ENCODE assay signal across 8 cellular contexts in genomic region chr20:51022803-51023616, GRCh38. TPM values are rescaled to one million over a fixed set of nuclear protein-coding genes. Genes with fewer than 3 reads are reported as not detected.
DNase-seq lines count a peak whose midpoint lies in the region; ATAC-seq, FAIRE-seq and TF ChIP-seq lines count a peak whose summit lies in the region.

A gene with protein sequence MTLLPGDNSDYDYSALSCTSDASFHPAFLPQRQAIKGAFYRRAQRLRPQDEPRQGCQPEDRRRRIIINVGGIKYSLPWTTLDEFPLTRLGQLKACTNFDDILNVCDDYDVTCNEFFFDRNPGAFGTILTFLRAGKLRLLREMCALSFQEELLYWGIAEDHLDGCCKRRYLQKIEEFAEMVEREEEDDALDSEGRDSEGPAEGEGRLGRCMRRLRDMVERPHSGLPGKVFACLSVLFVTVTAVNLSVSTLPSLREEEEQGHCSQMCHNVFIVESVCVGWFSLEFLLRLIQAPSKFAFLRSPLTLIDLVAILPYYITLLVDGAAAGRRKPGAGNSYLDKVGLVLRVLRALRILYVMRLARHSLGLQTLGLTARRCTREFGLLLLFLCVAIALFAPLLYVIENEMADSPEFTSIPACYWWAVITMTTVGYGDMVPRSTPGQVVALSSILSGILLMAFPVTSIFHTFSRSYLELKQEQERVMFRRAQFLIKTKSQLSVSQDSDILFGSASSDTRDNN (minus strand): TSS chr20:51023107. CDS start chr20:51010338, 12,769 bp downstream.

- in situ Hi-C loops in K562 (cut with MboI) = no loop called here

- H3K9me3 Mint-ChIP-seq in CD8-positive, alpha-beta T cell = no peaks in the 10 kb centered on the region

- 20% methylated on average over 39 of the region's 108 CpGs for WGBS in K562 (ENCODE audit: insufficient coverage, low coverage, missing lambda C conversion rate)

- H3K36me3 ChIP-seq in CD8-positive, alpha-beta T cell (ENCODE audit: insufficient read depth, low read length) = no peaks in the 10 kb centered on the region
- no peaks in the 10 kb centered on the region for H3K36me3 ChIP-seq in K562 (ENCODE audit: control insufficient read depth, insufficient read depth, low read length)

- no peaks in the 10 kb centered on the region for H3K9me3 ChIP-seq in CD8-positive, alpha-beta T cell (ENCODE audit: low read length)
- H3K9me3 ChIP-seq in K562 (replicated peaks; ENCODE audit: control insufficient read depth, insufficient read depth, low read depth, low read length) = no peaks in the 10 kb centered on the region

- H3K4me3 ChIP-seq in CD8-positive, alpha-beta T cell (ENCODE audit: low read depth, low read length) = no peak within 1 kb of the TSS
- H3K4me3 ChIP-seq in K562 (peak within 1 kb of the TSS; percentile 39), iPS-11a (ENCODE audit: low read depth, low read length) (peak within 1 kb of the TSS; percentile 61), skeletal muscle cell (ENCODE audit: low read depth, low read length) (peak within 1 kb of the TSS; percentile 85)

- no peak for FAIRE-seq in K562 (lab: Jason Lieb, UNC)

- peak within 1 kb of the TSS in 1 of 2 experiments; percentile 73; a peak in 2 of 4 replicates for H3K9ac ChIP-seq in K562 (ENCODE audit: insufficient read depth in 1 of 2, low read depth in 2 of 2, low read length in 2 of 2)

- TF ChIP-seq RAD21 in K562 (CRISPR knock-in tag; conservative IDR thresholded peaks at IDR 0.05 in 1 of 2, IDR thresholded peaks at IDR 0.05 in 1 of 2) = no peak

- ATAC-seq in CD8-positive, alpha-beta T cell = no peak
- ATAC-seq in HG02885 (IDR thresholded peaks at IDR 0.05; ENCODE audit: poor library complexity, unreplicated experiment) (peak; percentile 59), K562 (peak; percentile 97), GM18870 (IDR thresholded peaks at IDR 0.05; ENCODE audit: unreplicated experiment) (no peak), GM21576 (IDR thresholded peaks at IDR 0.05; ENCODE audit: unreplicated experiment) (no peak)

- H3K4me2 ChIP-seq in K562 (ENCODE audit: insufficient read depth, low read length) = peak within 1 kb of the TSS; percentile 7; the same call in 1 of the 2 replicates

- peak within 1 kb of the TSS; percentile 67 for H2AFZ ChIP-seq in K562 (ENCODE audit: low read depth, low read length)

- no peak within 1 kb of the TSS for H3K27ac ChIP-seq in CD8-positive, alpha-beta T cell (ENCODE audit: low read depth, low read length)
- H3K27ac ChIP-seq in K562 (ENCODE audit: extremely low read depth, low read depth, low read length) = no peak within 1 kb of the TSS

- H3K4me3 Mint-ChIP-seq in CD8-positive, alpha-beta T cell = peak within 1 kb of the TSS; percentile 69

- CTCF ChIA-PET in CD8-positive, alpha-beta T cell (lab: Charles Lee) = no interaction called here
- CTCF ChIA-PET in K562 (lab: Yijun Ruan, JAX; ENCODE audit: low intra/inter-chr PET ratio) = interaction anchor here (0.6 kb wide), 1 partner anchor 618 kb away, joined by 3 read pairs; no protein-coding TSS in a partner anchor

- H3K27me3 ChIP-seq in CD8-positive, alpha-beta T cell (ENCODE audit: insufficient read depth, low read length) = no peaks in the 10 kb centered on the region
- peaks cover 32 to 69% of the 10 kb centered on the region in 2 experiments for H3K27me3 ChIP-seq in K562 (ENCODE audit: control insufficient read depth in 2 of 2, insufficient read depth in 2 of 2, low read length in 2 of 2)

- H4K20me1 ChIP-seq in K562 (replicated peaks; ENCODE audit: control insufficient read depth, insufficient read depth, low read length) = peaks cover 6% of the 10 kb centered on the region

- intact Hi-C loops in CD8-positive, alpha-beta T cell (cut with DNase I, micrococcal nuclease) = no loop called here
- intact Hi-C loops in K562 (cut with micrococcal nuclease) = no loop called here

- H3K4me1 ChIP-seq in CD8-positive, alpha-beta T cell (ENCODE audit: insufficient read depth, low read length) = no peaks in the 10 kb centered on the region
- peaks cover 0 to 17% of the 10 kb centered on the region in 2 experiments; a peak in 2 of 5 replicates for H3K4me1 ChIP-seq in K562 (replicated peaks in 1 of 2; ENCODE audit: control insufficient read depth in 2 of 2, insufficient read depth in 2 of 2, low read length in 2 of 2)

- no peak within 1 kb of the TSS for H3K27ac Mint-ChIP-seq in CD8-positive, alpha-beta T cell

- no peak for DNase-seq in CD8-positive, alpha-beta T cell
- DNase-seq in SKM-1 (lab: John Stamatoyannopoulos, UW; ENCODE audit: unreplicated experiment) = peak; percentile 56
- DNase-seq in K562 (ENCODE audit: extremely low read depth in 1 of 4, low spot score in 3 of 4) = peak; percentile 66 to 91 (median 86)
- DNase-seq in skeletal muscle cell (ENCODE audit: low read depth) = no peak

- H3K27me3 Mint-ChIP-seq in CD8-positive, alpha-beta T cell (ENCODE audit: low read depth) = peaks cover 56% of the 10 kb centered on the region

- H3K36me3 Mint-ChIP-seq in CD8-positive, alpha-beta T cell = no peaks in the 10 kb centered on the region

- H3K9me1 ChIP-seq in K562 (ENCODE audit: control insufficient read depth, insufficient read depth, low read length) = no peaks in the 10 kb centered on the region

- H3K4me1 Mint-ChIP-seq in CD8-positive, alpha-beta T cell (ENCODE audit: low read depth) = peaks cover 7% of the 10 kb centered on the region

- TF ChIP-seq CTCF in CD8-positive, alpha-beta T cell (IDR thresholded peaks at IDR 0.05) = no peak
- no peak for TF ChIP-seq CTCF in K562 (IDR thresholded peaks at IDR 0.05 in 2 of 3, conservative IDR thresholded peaks at IDR 0.05 in 1 of 3; ENCODE audit: insufficient read depth in 2 of 3, low read depth in 1 of 3, low read length in 3 of 3)

- POLR2A ChIA-PET in CD8-positive, alpha-beta T cell (lab: Charles Lee) = no interaction called here
- POLR2A ChIA-PET in K562 (lab: Yijun Ruan, JAX) = no interaction called here

- BruUV-seq in K562 (replicated peaks; lab: Mats Ljungman, UMichigan) = no TSS peak

- TF ChIP-seq EP300 in K562 (IDR thresholded peaks at IDR 0.05; ENCODE audit: low read length) = no peak

- TF ChIP-seq POLR2A in K562 (conservative IDR thresholded peaks at IDR 0.05) = no peak

- no peaks in the 10 kb centered on the region for H3K79me2 ChIP-seq in K562 (ENCODE audit: control insufficient read depth, insufficient read depth, low read length)

TF ChIP-seq in K562, 482 proteins besides CTCF, POLR2A, EP300 and RAD21 (continues in another document):
- no peak for TF ChIP-seq MTA3 (IDR thresholded peaks at IDR 0.05; ENCODE audit: borderline replicate concordance)
- TF ChIP-seq IRF9 (tag; IDR thresholded peaks at IDR 0.05) = no peak
- TF ChIP-seq GABPB1 (CRISPR knock-in tag; IDR thresholded peaks at IDR 0.05) = 0 out of 2 replicates have a peak, but pooled peaks have one; percentile 30
- TF ChIP-seq USF2 (CRISPR knock-in tag; IDR thresholded peaks at IDR 0.05) = peak; percentile 41
- TF ChIP-seq LARP7 (IDR thresholded peaks at IDR 0.05) = no peak
- TF ChIP-seq, protein P1, sequence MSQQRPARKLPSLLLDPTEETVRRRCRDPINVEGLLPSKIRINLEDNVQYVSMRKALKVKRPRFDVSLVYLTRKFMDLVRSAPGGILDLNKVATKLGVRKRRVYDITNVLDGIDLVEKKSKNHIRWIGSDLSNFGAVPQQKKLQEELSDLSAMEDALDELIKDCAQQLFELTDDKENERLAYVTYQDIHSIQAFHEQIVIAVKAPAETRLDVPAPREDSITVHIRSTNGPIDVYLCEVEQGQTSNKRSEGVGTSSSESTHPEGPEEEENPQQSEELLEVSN (IDR thresholded peaks at IDR 0.05; ENCODE audit: borderline replicate concordance in 1 of 2, extremely low read depth in 1 of 2, insufficient read depth in 1 of 2, insufficient read length in 1 of 2, low read depth in 1 of 2, low read length in 1 of 2, poor library complexity in 1 of 2, severe bottlenecking in 1 of 2) = peak in 1 of 2 experiments; percentile 45
- TF ChIP-seq RBFOX2 (IDR thresholded peaks at IDR 0.05; ENCODE audit: low read depth, low read length) = peak; percentile 70

RNA-seq across cellular contexts. Expression of the gene that starts here (rescaled TPM):
- not detected for total RNA-seq in CD8-positive, alpha-beta T cell
- total RNA-seq in K562 (2011; cell fraction: chromatin; rRNA removed; ENCODE audit: low replicate concordance) = 0.21 and 0.25 TPM in 2 replicates
- not detected in 2 replicates for total RNA-seq in K562 (2011; cell fraction: nucleolus; rRNA removed)
- 0.44 and 0.69 TPM in 2 replicates for total RNA-seq in K562 (2011; cell fraction: nucleoplasm; rRNA removed)
- total RNA-seq in K562 (2014; rRNA removed) (0.09 and 0.94 TPM in 2 replicates), K562 (2014; rRNA removed; fragmentation: Illumina TruSeq; extraction: Trizol) (0.26 and 0.33 TPM in 2 replicates), K562 (2015; rRNA removed; fragmentation: Illumina TruSeq; extraction: Trizol) (0.11 and 0.22 TPM in 2 replicates), K562 (2021) (0.76 and 1.5 TPM in 2 replicates)
- polyA plus RNA-seq in K562 (2011; rRNA removed) (not detected in 2 replicates), K562 (2014; fragmentation: Illumina TruSeq; extraction: Trizol) (0.12 and 0.29 TPM in 2 replicates), K562 (2014; fragmentation: Nextera tagmentation; extraction: Ambion mirVana) (under 1 TPM in 1 of 2 experiments, not detected in 1; 0.06 TPM), K562 (2014; rRNA removed) (1.5 TPM in 2 replicates)
- 0.03 and 0.12 TPM in 2 replicates for polyA plus RNA-seq in K562 (2011; cell fraction: cytosol; rRNA removed)
- polyA plus RNA-seq in K562 (2011; cell fraction: nucleus; rRNA removed) = 0.11 TPM in 1 of 2 replicates, not detected in the other
- 0.52 and 13.7 TPM in 2 replicates for polyA plus RNA-seq in K562 (2012)
- polyA minus RNA-seq in K562 (2011; rRNA and poly(A)+ RNA removed) = not detected in 2 replicates
- polyA minus RNA-seq in K562 (2011; cell fraction: cytosol; rRNA and poly(A)+ RNA removed) = not detected in 2 replicates
- polyA minus RNA-seq in K562 (2011; cell fraction: nucleus; rRNA and poly(A)+ RNA removed) = not detected in 2 replicates

Comparison
In these comparisons a context has a peak if more than half of its experiments do, and no peak if none do; other contexts are left out.
1. ATAC-seq: peak in HG02885 (single experiment) and K562 (single experiment); none in CD8-positive, alpha-beta T cell (single experiment), GM18870 (single experiment) and GM21576 (single experiment).
2. DNase-seq: peak in SKM-1 (single experiment) and K562 (4 of 4); none in CD8-positive, alpha-beta T cell (0 of 7) and skeletal muscle cell (single experiment).